9 cellular contexts compared by ENCODE assay signal in genomic region chr3:12947504-12948369, GRCh38.
DNase-seq lines count a peak whose midpoint lies in the region; ATAC-seq and TF ChIP-seq lines count a peak whose summit lies in the region.
"Had no signal": no experiment of that assay in that cellular context is flagged by ENCODE, and none has a peak within 500 bp of the region (broad histone marks: within the 10 kb centered on the region; RNA-seq: fewer than 3 reads in every experiment).

No MANE protein-coding gene starts in this region.

- peak overlapping the region; percentile 38 to 78 (median 48) for H3K27ac Mint-ChIP-seq in CD4-positive, CD25-positive, alpha-beta regulatory T cell
- peak overlapping the region; percentile 61 for H3K27ac Mint-ChIP-seq in central memory CD8-positive, alpha-beta T cell (ENCODE audit: low read depth)
- peak overlapping the region; percentile 69 for H3K27ac Mint-ChIP-seq in mesothelial cell of epicardium

- H3K4me3 Mint-ChIP-seq in CD4-positive, CD25-positive, alpha-beta regulatory T cell, result peak overlapping the region in 1 of 4 donors; percentile 38
- peak overlapping the region; percentile 23 for H3K4me3 Mint-ChIP-seq in central memory CD8-positive, alpha-beta T cell
- H3K4me3 Mint-ChIP-seq in mesothelial cell of epicardium, result no peak overlapping the region

- H3K4me3 ChIP-seq in CD4-positive, CD25-positive, alpha-beta regulatory T cell (ENCODE audit: low read depth, low read length), result no peak overlapping the region

- peaks cover 24% of the 10 kb centered on the region for H3K4me1 ChIP-seq in CD4-positive, CD25-positive, alpha-beta regulatory T cell (ENCODE audit: control insufficient read depth, insufficient read depth, low read length, poor library complexity, severe bottlenecking)

- H3K36me3 Mint-ChIP-seq in CD4-positive, CD25-positive, alpha-beta regulatory T cell, result peaks cover 10% of the 10 kb centered on the region
- H3K36me3 Mint-ChIP-seq in central memory CD8-positive, alpha-beta T cell (ENCODE audit: insufficient read depth), result peaks cover 15% of the 10 kb centered on the region
- no peaks in the 10 kb centered on the region for H3K36me3 Mint-ChIP-seq in mesothelial cell of epicardium

- TF ChIP-seq CTCF in mesothelial cell of epicardium (IDR thresholded peaks at IDR 0.05; ENCODE audit: unreplicated experiment), result no peak

- H3K36me3 ChIP-seq in CD4-positive, CD25-positive, alpha-beta regulatory T cell (ENCODE audit: control insufficient read depth, insufficient read depth, low read length), result peaks cover 7% of the 10 kb centered on the region

- no peaks in the 10 kb centered on the region for H3K9me3 Mint-ChIP-seq in CD4-positive, CD25-positive, alpha-beta regulatory T cell
- no peaks in the 10 kb centered on the region for H3K9me3 Mint-ChIP-seq in central memory CD8-positive, alpha-beta T cell
- H3K9me3 Mint-ChIP-seq in mesothelial cell of epicardium, result no peaks in the 10 kb centered on the region

- ATAC-seq in CD4-positive, CD25-positive, alpha-beta regulatory T cell (ENCODE audit: low read depth in 2 of 2), result no peak
- no peak for ATAC-seq in central memory CD8-positive, alpha-beta T cell (replicated peaks; ENCODE audit: extremely low read depth, poor library complexity, severe bottlenecking)
- no peak for ATAC-seq in GM19463 (IDR thresholded peaks at IDR 0.05; ENCODE audit: unreplicated experiment)
- ATAC-seq in HG03139 (IDR thresholded peaks at IDR 0.05; ENCODE audit: unreplicated experiment), result no peak
- no peak for ATAC-seq in GM21717 (IDR thresholded peaks at IDR 0.05; ENCODE audit: unreplicated experiment)
- ATAC-seq in HG02571 (IDR thresholded peaks at IDR 0.05; ENCODE audit: unreplicated experiment), result no peak

- H3K4me1 Mint-ChIP-seq in CD4-positive, CD25-positive, alpha-beta regulatory T cell, result peaks cover 0 to 63% (median 48%) of the 10 kb centered on the region in 4 donors
- H3K4me1 Mint-ChIP-seq in central memory CD8-positive, alpha-beta T cell, result peaks cover 58% of the 10 kb centered on the region
- peaks cover 47% of the 10 kb centered on the region for H3K4me1 Mint-ChIP-seq in mesothelial cell of epicardium

- no peak overlapping the region for H3K27ac ChIP-seq in CD4-positive, CD25-positive, alpha-beta regulatory T cell (ENCODE audit: insufficient read depth, low read length, poor library complexity, severe bottlenecking)

- no peaks in the 10 kb centered on the region for H3K9me3 ChIP-seq in CD4-positive, CD25-positive, alpha-beta regulatory T cell (ENCODE audit: control insufficient read depth in 2 of 2, low read length in 2 of 2)

- no peaks in the 10 kb centered on the region for H3K27me3 Mint-ChIP-seq in CD4-positive, CD25-positive, alpha-beta regulatory T cell
- H3K27me3 Mint-ChIP-seq in central memory CD8-positive, alpha-beta T cell, result no peaks in the 10 kb centered on the region
- H3K27me3 Mint-ChIP-seq in mesothelial cell of epicardium (ENCODE audit: low read depth), result no peaks in the 10 kb centered on the region

- no peak for DNase-seq in CD4-positive, CD25-positive, alpha-beta regulatory T cell
- DNase-seq in LHCN-M2 (ENCODE audit: low read depth) (peak; percentile 49), mesothelial cell of epicardium (ENCODE audit: low spot score in 2 of 2, unreplicated experiment in 2 of 2) (peak in 1 of 2 experiments; percentile 51)
- no peak for DNase-seq in central memory CD8-positive, alpha-beta T cell (ENCODE audit: low spot score in 2 of 2)
- DNase-seq: occipital lobe had no signal

- no peaks in the 10 kb centered on the region for H3K27me3 ChIP-seq in CD4-positive, CD25-positive, alpha-beta regulatory T cell (ENCODE audit: control insufficient read depth, insufficient read depth, low read length)
